In the genomic region with DNA sequence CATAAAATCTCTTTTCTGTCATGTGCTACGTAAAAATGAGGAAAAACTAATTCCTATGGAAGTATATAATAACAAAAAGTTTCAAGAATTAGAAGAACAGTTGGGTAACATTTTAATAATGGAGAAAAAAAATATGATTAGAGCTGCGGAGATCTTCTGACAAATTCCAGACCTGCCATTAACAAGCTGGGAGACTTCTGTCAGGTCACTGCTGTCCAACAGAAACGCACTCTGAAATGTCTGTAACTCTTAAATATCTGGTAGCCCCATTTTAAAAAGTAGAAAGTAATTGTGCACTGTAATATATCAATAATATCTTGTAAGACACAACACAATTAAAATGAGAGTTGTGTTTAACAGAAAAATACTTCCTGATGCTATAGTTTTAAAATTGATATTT, we compare ENCODE assay signal across 25 cellular contexts. TPM values are rescaled to one million over a fixed set of nuclear protein-coding genes. Genes with fewer than 3 reads are reported as not detected.
"Had no signal": no experiment of that assay in that cellular context is flagged by ENCODE, and none has a peak within 500 bp of the region (broad histone marks: within the 10 kb centered on the region; RNA-seq: fewer than 3 reads in every experiment).

No MANE protein-coding gene starts in this region.

- H3K9me3 ChIP-seq: mucosa of descending colon, ovary, right atrium auricular region, stomach, testis, thyroid gland, transverse colon, upper lobe of left lung, vagina had no signal

- H3K27ac Mint-ChIP-seq: naive thymus-derived CD4-positive, alpha-beta T cell; natural killer cell treated with Interleukin-12 subunit alpha and Interleukin-12 subunit beta and Interleukin-15 and Interleukin-18, amount 100 ng/mL, for 72 hours; progenitor cell of endocrine pancreas; stimulated activated naive B cell treated with anti-CD40 and anti-IgM and Interleukin-4, amounts not matched to agents 10 μg/mL and 1 μg/mL and 100 μg/mL, for 72 hours had no signal

- H3K27me3 Mint-ChIP-seq: natural killer cell treated with Interleukin-12 subunit alpha and Interleukin-12 subunit beta and Interleukin-15 and Interleukin-18, amount 100 ng/mL, for 72 hours; progenitor cell of endocrine pancreas; stimulated activated naive B cell treated with anti-CD40 and anti-IgM and Interleukin-4, amounts not matched to agents 10 μg/mL and 1 μg/mL and 100 μg/mL, for 72 hours had no signal

- H3K4me3 ChIP-seq: lung, mucosa of descending colon, ovary, right atrium auricular region, skin epidermis, stomach, testis, thyroid gland, transverse colon, upper lobe of left lung, vagina had no signal

- H3K4me3 Mint-ChIP-seq: naive thymus-derived CD4-positive, alpha-beta T cell; natural killer cell treated with Interleukin-12 subunit alpha and Interleukin-12 subunit beta and Interleukin-15 and Interleukin-18, amount 100 ng/mL, for 72 hours; stimulated activated naive B cell treated with anti-CD40 and anti-IgM and Interleukin-4, amounts not matched to agents 10 μg/mL and 1 μg/mL and 100 μg/mL, for 72 hours had no signal

- H3K27me3 ChIP-seq: right atrium auricular region, stomach, testis, thyroid gland, transverse colon, upper lobe of left lung, vagina had no signal

- H3K4me1 ChIP-seq: testis, thyroid gland had no signal

- H3K4me1 Mint-ChIP-seq: naive thymus-derived CD4-positive, alpha-beta T cell had no signal

- DNase-seq: kidney glomerular epithelial cell; left cardiac atrium; mesendoderm; midbrain; mucosa of descending colon; naive thymus-derived CD4-positive, alpha-beta T cell; ovary; stimulated activated CD4-positive, alpha-beta T cell treated with anti-CD3 and anti-CD28 coated beads, Interleukin-12 subunit alpha, Interleukin-12 subunit beta, amount 100 ng/mL, for 4 hours; stimulated activated CD4-positive, alpha-beta T cell treated with anti-CD3 and anti-CD28 coated beads, Interleukin-15, amount 100 ng/mL, for 24 hours; stimulated activated CD4-positive, alpha-beta T cell treated with anti-CD3 and anti-CD28 coated beads, Interleukin-2, amount 100 ng/mL, for 24 hours; stimulated activated CD4-positive, alpha-beta T cell treated with anti-CD3 and anti-CD28 coated beads, Interleukin-4, amount 100 ng/mL, for 1 hour; stimulated activated naive B cell treated with anti-CD40 and anti-IgM and Interleukin-4, amounts not matched to agents 10 μg/mL and 1 μg/mL and 100 μg/mL, for 72 hours; stimulated activated naive CD8-positive, alpha-beta T cell treated with anti-CD3 and anti-CD28 coated beads, Interleukin-15, Interleukin-2, amounts not matched to agents 100 U/mL and 50 U/mL, for 24 hours; stomach; testis; thyroid gland; transverse colon; upper lobe of left lung had no signal

- H3K27ac ChIP-seq: ovary, skin epidermis, stomach, testis, thyroid gland, transverse colon, upper lobe of left lung, vagina had no signal

- H3K36me3 Mint-ChIP-seq: naive thymus-derived CD4-positive, alpha-beta T cell; natural killer cell treated with Interleukin-12 subunit alpha and Interleukin-12 subunit beta and Interleukin-15 and Interleukin-18, amount 100 ng/mL, for 72 hours had no signal

- H3K9me3 Mint-ChIP-seq: natural killer cell treated with Interleukin-12 subunit alpha and Interleukin-12 subunit beta and Interleukin-15 and Interleukin-18, amount 100 ng/mL, for 72 hours; stimulated activated naive B cell treated with anti-CD40 and anti-IgM and Interleukin-4, amounts not matched to agents 10 μg/mL and 1 μg/mL and 100 μg/mL, for 72 hours had no signal

- H3K36me3 ChIP-seq: ovary, right atrium auricular region, stomach, thyroid gland, transverse colon, upper lobe of left lung, vagina had no signal

- ATAC-seq: naive thymus-derived CD4-positive, alpha-beta T cell; natural killer cell treated with Interleukin-12 subunit alpha and Interleukin-12 subunit beta and Interleukin-15 and Interleukin-18, amount 100 ng/mL, for 72 hours; sciatic nerve; stimulated activated naive B cell treated with anti-CD40 and anti-IgM and Interleukin-4, amounts not matched to agents 10 μg/mL and 1 μg/mL and 100 μg/mL, for 72 hours; stimulated activated naive CD8-positive, alpha-beta T cell treated with anti-CD3 and anti-CD28 coated beads, Interleukin-15, Interleukin-2, amounts not matched to agents 100 U/mL and 50 U/mL, for 24 hours had no signal

RNA-seq across cellular contexts. Expression of a gene that starts 15.7 kb away (rescaled TPM):
- polyA plus RNA-seq: naive thymus-derived CD4-positive, alpha-beta T cell had no signal
